In the genomic region with DNA sequence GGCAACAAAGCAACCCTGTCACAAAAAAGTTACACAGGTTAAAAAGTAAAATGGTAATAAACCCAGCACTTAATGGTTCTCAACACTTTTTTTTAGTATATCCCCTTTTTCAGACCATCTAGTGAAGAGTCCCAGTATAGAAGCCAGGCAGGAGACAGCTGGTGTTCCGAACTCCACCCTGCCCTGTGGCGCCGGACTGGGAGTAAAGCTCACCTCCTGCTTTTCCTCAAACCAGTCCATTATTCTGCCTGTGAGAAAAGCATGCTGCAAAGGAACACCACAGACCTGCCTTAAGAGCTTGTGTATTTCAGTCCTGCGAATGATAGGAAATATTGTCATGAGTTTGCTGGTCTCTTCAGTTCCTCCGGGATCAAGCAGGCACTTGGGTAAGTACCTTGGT, we compare ENCODE assay signal across 12 cellular contexts.
"Had no signal": no experiment of that assay in that cellular context is flagged by ENCODE, and none has a peak within 500 bp of the region (broad histone marks: within the 10 kb centered on the region; RNA-seq: fewer than 3 reads in every experiment).

No MANE protein-coding gene starts in this region.

- H3K4me1 Mint-ChIP-seq: brain, neural progenitor cell had no signal

- H3K4me3 ChIP-seq: neural progenitor cell, pancreas, tibial nerve had no signal

- H3K27ac ChIP-seq: neural progenitor cell, pancreas, tibial nerve had no signal

- H2AFZ ChIP-seq: neural progenitor cell had no signal

- H3K27me3 Mint-ChIP-seq: activated CD4-positive, alpha-beta memory T cell treated with anti-CD3 and anti-CD28 coated beads for 36 hours; brain had no signal

- H3K27me3 ChIP-seq: neural progenitor cell, pancreas, tibial nerve had no signal

- DNase-seq: activated CD4-positive, alpha-beta memory T cell treated with anti-CD3 and anti-CD28 coated beads for 36 hours; activated naive CD4-positive, alpha-beta T cell treated with anti-CD3 and anti-CD28 coated beads for 36 hours; amygdala; cerebellar nuclear complex; dermis blood vessel endothelial cell; endodermal cell; pancreas; stimulated activated CD4-positive, alpha-beta T cell treated with anti-CD3 and anti-CD28 coated beads, Interleukin-4, amount 100 ng/mL, for 24 hours; T-helper 2 cell had no signal

- H3K4me1 ChIP-seq: neural progenitor cell, pancreas, tibial nerve had no signal

- H3K9me3 Mint-ChIP-seq: activated CD4-positive, alpha-beta memory T cell treated with anti-CD3 and anti-CD28 coated beads for 36 hours; activated naive CD4-positive, alpha-beta T cell treated with anti-CD3 and anti-CD28 coated beads for 36 hours; neural progenitor cell had no signal

- H3K4me3 Mint-ChIP-seq: activated CD4-positive, alpha-beta memory T cell treated with anti-CD3 and anti-CD28 coated beads for 36 hours; activated naive CD4-positive, alpha-beta T cell treated with anti-CD3 and anti-CD28 coated beads for 36 hours; brain; endodermal cell; neural progenitor cell had no signal

- H3K4me2 ChIP-seq: neural progenitor cell had no signal

- H3K27ac Mint-ChIP-seq: activated CD4-positive, alpha-beta memory T cell treated with anti-CD3 and anti-CD28 coated beads for 36 hours; activated naive CD4-positive, alpha-beta T cell treated with anti-CD3 and anti-CD28 coated beads for 36 hours; neural progenitor cell had no signal

- H3K9me3 ChIP-seq: pancreas, tibial nerve had no signal

- ATAC-seq: pancreas had no signal
